Comparison of ENCODE assay signal across 1 cellular context in genomic region chr20:50089140-50089786, GRCh38.
TF ChIP-seq lines count a peak whose summit lies in the region.

No MANE protein-coding gene starts in this region.

TF ChIP-seq in HepG2, 621 proteins besides CTCF, POLR2A, EP300 and RAD21:
- TF ChIP-seq ZNF841 (CRISPR knock-in tag; IDR thresholded peaks at IDR 0.05; ENCODE audit: borderline replicate concordance) (no peak), NFE2L1 (CRISPR knock-in tag; IDR thresholded peaks at IDR 0.05; ENCODE audit: borderline replicate concordance) (no peak), NFIB (CRISPR knock-in tag; IDR thresholded peaks at IDR 0.05; ENCODE audit: borderline replicate concordance) (0 out of 2 replicates have a peak, but pooled peaks have one; percentile 56), TBL1XR1 (IDR thresholded peaks at IDR 0.05; ENCODE audit: borderline replicate concordance, low read length, partially characterized antibody) (no peak)
- TF ChIP-seq, protein P1, sequence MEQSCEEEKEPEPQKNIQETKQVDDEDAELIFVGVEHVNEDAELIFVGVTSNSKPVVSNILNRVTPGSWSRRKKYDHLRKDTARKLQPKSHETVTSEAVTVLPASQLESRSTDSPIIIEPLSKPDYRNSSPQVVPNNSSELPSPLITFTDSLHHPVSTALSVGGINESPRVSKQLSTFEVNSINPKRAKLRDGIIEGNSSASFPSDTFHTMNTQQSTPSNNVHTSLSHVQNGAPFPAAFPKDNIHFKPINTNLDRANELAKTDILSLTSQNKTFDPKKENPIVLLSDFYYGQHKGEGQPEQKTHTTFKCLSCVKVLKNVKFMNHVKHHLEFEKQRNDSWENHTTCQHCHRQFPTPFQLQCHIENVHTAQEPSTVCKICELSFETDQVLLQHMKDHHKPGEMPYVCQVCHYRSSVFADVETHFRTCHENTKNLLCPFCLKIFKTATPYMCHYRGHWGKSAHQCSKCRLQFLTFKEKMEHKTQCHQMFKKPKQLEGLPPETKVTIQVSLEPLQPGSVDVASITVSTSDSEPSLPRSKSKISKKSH (CRISPR knock-in tag; IDR thresholded peaks at IDR 0.05; ENCODE audit: borderline replicate concordance) = no peak
TF ChIP-seq in HepG2: peak in this region for 1.
